In genomic region chr1:151539321-151540020, GRCh38 we compare ENCODE assay signal across 1 cellular context.
TF ChIP-seq lines count a peak whose summit lies in the region.

No MANE protein-coding gene starts in this region.

TF ChIP-seq in K562, 482 proteins besides CTCF, POLR2A, EP300 and RAD21 (continued from another document and continues in another):
- TF ChIP-seq DEAF1 (CRISPR knock-in tag; IDR thresholded peaks at IDR 0.05) (no peak), SP2 (IDR thresholded peaks at IDR 0.05; ENCODE audit: extremely low read depth, low read depth, low read length, poor library complexity, severe bottlenecking) (no peak), GABPB1 (CRISPR knock-in tag; IDR thresholded peaks at IDR 0.05) (0 out of 2 replicates have a peak, but pooled peaks have one; percentile 7), SMC3 (conservative IDR thresholded peaks at IDR 0.05; ENCODE audit: insufficient read depth, low read depth, low read length) (no peak), NFATC3 (IDR thresholded peaks at IDR 0.05) (no peak), ZNF212 (CRISPR knock-in tag; IDR thresholded peaks at IDR 0.05) (no peak), SOX6 (IDR thresholded peaks at IDR 0.05) (peak; percentile 56; the same call in 1 of the 2 replicates), HINFP (tag; conservative IDR thresholded peaks at IDR 0.05; ENCODE audit: low read depth) (no peak), ZNF77 (CRISPR knock-in tag; IDR thresholded peaks at IDR 0.05) (no peak), FOXJ2 (tag; IDR thresholded peaks at IDR 0.05) (peak; percentile 77), MTA1 (IDR thresholded peaks at IDR 0.05; ENCODE audit: borderline replicate concordance) (no peak; the same call in 1 of the 2 replicates), ZNF140 (CRISPR knock-in tag; IDR thresholded peaks at IDR 0.05) (no peak), FOSL1 (tag; conservative IDR thresholded peaks at IDR 0.05) (peak; percentile 79), DPF2 (IDR thresholded peaks at IDR 0.05) (peak; percentile 69; the same call in 1 of the 2 replicates), NEUROD1 (IDR thresholded peaks at IDR 0.05; ENCODE audit: borderline replicate concordance, low read depth, low read length, partially characterized antibody) (peak; percentile 29), BCOR (IDR thresholded peaks at IDR 0.05) (peak; percentile 20; the same call in 1 of the 2 replicates), PCBP1 (IDR thresholded peaks at IDR 0.05; ENCODE audit: low read depth, low read length, poor library complexity, severe bottlenecking) (no peak), ZFP36 (IDR thresholded peaks at IDR 0.05; ENCODE audit: low read depth, low read length, partially characterized antibody) (peak; percentile 92), HBP1 (CRISPR knock-in tag; IDR thresholded peaks at IDR 0.05) (no peak), TCF7 (IDR thresholded peaks at IDR 0.05; ENCODE audit: borderline replicate concordance) (no peak), NUFIP1 (IDR thresholded peaks at IDR 0.05; ENCODE audit: partially characterized antibody) (no peak), RBM17 (IDR thresholded peaks at IDR 0.05; ENCODE audit: borderline replicate concordance, low read depth, low read length) (no peak), NCOA4 (IDR thresholded peaks at IDR 0.05; ENCODE audit: partially characterized antibody) (no peak), HNRNPUL1 (IDR thresholded peaks at IDR 0.05; ENCODE audit: low read length) (no peak), TRIM28 (IDR thresholded peaks at IDR 0.05) (no peak), ELK3 (CRISPR knock-in tag; IDR thresholded peaks at IDR 0.05) (no peak), NRF1 (conservative IDR thresholded peaks at IDR 0.05 in 1 of 2, IDR thresholded peaks at IDR 0.05 in 1 of 2) (no peak), ETS2 (tag; IDR thresholded peaks at IDR 0.05; ENCODE audit: borderline replicate concordance, poor library complexity, severe bottlenecking) (no peak), TFAM (CRISPR knock-in tag; conservative IDR thresholded peaks at IDR 0.05) (no peak), CBFA2T3 (IDR thresholded peaks at IDR 0.05) (peak; percentile 45), MCM5 (IDR thresholded peaks at IDR 0.05; ENCODE audit: low read depth) (no peak), E2F1 (CRISPR knock-in tag; IDR thresholded peaks at IDR 0.05) (no peak; the same call in 1 of the 2 replicates), MAFK (IDR thresholded peaks at IDR 0.05; ENCODE audit: low read length) (peak; percentile 35), KHSRP (IDR thresholded peaks at IDR 0.05) (no peak), SRSF3 (IDR thresholded peaks at IDR 0.05; ENCODE audit: insufficient read depth, low read length) (no peak), CBX1 (IDR thresholded peaks at IDR 0.05; ENCODE audit: low read depth) (no peak), ZNF780A (CRISPR knock-in tag; IDR thresholded peaks at IDR 0.05) (no peak), HSF4 (CRISPR knock-in tag; IDR thresholded peaks at IDR 0.05; ENCODE audit: borderline replicate concordance) (no peak), FIP1L1 (IDR thresholded peaks at IDR 0.05; ENCODE audit: low read depth, low read length, poor library complexity, severe bottlenecking) (no peak), HDAC2 (IDR thresholded peaks at IDR 0.05) (peak; percentile 70), CTBP1 (IDR thresholded peaks at IDR 0.05; ENCODE audit: borderline replicate concordance) (peak; percentile 77), ZBTB11 (CRISPR knock-in tag; IDR thresholded peaks at IDR 0.05) (peak in 1 of 3 experiments; percentile 86; a peak in 2 of 6 replicates), NR4A1 (CRISPR knock-in tag; IDR thresholded peaks at IDR 0.05) (no peak), NR4A1 (tag; IDR thresholded peaks at IDR 0.05) (no peak), ZNF395 (CRISPR knock-in tag; IDR thresholded peaks at IDR 0.05) (peak; percentile 76; the same call in 1 of the 2 replicates), ZNF274 (IDR thresholded peaks at IDR 0.05; ENCODE audit: borderline replicate concordance, low read depth, low read length) (no peak), CUX1 (CRISPR knock-in tag; IDR thresholded peaks at IDR 0.05) (0 out of 2 replicates have a peak, but pooled peaks have one; percentile 47), TRIM25 (IDR thresholded peaks at IDR 0.05; ENCODE audit: borderline replicate concordance) (no peak), KDM1A (IDR thresholded peaks at IDR 0.05) (peak in 1 of 2 experiments; percentile 32; a peak in 1 of 4 replicates), GABPA (tag; conservative IDR thresholded peaks at IDR 0.05; ENCODE audit: low read depth) (no peak; the same call in 1 of the 2 replicates)
